Comparison of ENCODE assay signal across 3 cellular contexts in the genomic region with DNA sequence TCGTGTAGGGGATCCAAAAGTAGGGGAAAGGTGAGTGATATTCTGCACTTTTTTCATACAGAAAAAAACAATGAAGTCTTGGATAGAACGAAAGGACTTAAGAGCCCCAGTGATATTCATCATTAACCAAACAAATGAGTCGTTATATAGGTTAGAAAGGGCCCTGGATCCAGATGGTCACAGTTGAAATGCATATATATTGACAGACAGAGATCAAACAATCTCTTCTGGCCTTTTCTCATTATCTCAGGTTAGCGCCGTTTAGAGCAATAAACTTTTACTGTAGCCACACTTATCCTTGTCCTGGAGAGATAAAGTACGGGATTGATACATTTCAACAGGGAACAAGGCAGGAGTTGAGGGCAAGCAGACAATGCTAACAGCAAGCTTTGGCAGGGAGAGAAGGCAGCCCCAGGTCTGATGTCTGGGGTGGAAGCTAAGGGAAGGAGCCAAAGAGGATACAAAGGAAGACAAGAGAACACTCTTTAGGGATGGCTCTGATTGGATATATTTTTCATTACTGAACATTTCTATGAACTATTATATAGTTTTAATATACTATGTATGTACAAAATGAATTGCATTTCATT.
TF ChIP-seq lines count a peak whose summit lies in the region.

No MANE protein-coding gene starts in this region.

TF ChIP-seq in SK-N-SH, 30 proteins besides CTCF, POLR2A, EP300 and RAD21 (continued from another document):
- TF ChIP-seq, protein P1, sequence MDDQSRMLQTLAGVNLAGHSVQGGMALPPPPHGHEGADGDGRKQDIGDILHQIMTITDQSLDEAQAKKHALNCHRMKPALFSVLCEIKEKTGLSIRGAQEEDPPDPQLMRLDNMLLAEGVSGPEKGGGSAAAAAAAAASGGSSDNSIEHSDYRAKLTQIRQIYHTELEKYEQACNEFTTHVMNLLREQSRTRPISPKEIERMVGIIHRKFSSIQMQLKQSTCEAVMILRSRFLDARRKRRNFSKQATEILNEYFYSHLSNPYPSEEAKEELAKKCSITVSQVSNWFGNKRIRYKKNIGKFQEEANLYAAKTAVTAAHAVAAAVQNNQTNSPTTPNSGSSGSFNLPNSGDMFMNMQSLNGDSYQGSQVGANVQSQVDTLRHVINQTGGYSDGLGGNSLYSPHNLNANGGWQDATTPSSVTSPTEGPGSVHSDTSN (IDR thresholded peaks at IDR 0.05), result no peak
- TF ChIP-seq, protein P2, sequence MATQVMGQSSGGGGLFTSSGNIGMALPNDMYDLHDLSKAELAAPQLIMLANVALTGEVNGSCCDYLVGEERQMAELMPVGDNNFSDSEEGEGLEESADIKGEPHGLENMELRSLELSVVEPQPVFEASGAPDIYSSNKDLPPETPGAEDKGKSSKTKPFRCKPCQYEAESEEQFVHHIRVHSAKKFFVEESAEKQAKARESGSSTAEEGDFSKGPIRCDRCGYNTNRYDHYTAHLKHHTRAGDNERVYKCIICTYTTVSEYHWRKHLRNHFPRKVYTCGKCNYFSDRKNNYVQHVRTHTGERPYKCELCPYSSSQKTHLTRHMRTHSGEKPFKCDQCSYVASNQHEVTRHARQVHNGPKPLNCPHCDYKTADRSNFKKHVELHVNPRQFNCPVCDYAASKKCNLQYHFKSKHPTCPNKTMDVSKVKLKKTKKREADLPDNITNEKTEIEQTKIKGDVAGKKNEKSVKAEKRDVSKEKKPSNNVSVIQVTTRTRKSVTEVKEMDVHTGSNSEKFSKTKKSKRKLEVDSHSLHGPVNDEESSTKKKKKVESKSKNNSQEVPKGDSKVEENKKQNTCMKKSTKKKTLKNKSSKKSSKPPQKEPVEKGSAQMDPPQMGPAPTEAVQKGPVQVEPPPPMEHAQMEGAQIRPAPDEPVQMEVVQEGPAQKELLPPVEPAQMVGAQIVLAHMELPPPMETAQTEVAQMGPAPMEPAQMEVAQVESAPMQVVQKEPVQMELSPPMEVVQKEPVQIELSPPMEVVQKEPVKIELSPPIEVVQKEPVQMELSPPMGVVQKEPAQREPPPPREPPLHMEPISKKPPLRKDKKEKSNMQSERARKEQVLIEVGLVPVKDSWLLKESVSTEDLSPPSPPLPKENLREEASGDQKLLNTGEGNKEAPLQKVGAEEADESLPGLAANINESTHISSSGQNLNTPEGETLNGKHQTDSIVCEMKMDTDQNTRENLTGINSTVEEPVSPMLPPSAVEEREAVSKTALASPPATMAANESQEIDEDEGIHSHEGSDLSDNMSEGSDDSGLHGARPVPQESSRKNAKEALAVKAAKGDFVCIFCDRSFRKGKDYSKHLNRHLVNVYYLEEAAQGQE (IDR thresholded peaks at IDR 0.05; ENCODE audit: low read depth, low read length), result no peak
- TF ChIP-seq, protein P3, sequence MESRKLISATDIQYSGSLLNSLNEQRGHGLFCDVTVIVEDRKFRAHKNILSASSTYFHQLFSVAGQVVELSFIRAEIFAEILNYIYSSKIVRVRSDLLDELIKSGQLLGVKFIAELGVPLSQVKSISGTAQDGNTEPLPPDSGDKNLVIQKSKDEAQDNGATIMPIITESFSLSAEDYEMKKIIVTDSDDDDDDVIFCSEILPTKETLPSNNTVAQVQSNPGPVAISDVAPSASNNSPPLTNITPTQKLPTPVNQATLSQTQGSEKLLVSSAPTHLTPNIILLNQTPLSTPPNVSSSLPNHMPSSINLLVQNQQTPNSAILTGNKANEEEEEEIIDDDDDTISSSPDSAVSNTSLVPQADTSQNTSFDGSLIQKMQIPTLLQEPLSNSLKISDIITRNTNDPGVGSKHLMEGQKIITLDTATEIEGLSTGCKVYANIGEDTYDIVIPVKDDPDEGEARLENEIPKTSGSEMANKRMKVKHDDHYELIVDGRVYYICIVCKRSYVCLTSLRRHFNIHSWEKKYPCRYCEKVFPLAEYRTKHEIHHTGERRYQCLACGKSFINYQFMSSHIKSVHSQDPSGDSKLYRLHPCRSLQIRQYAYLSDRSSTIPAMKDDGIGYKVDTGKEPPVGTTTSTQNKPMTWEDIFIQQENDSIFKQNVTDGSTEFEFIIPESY (IDR thresholded peaks at IDR 0.05; ENCODE audit: borderline replicate concordance, low read depth), result no peak
- TF ChIP-seq YY1 (IDR thresholded peaks at IDR 0.05; ENCODE audit: low read depth) (no peak), MXI1 (IDR thresholded peaks at IDR 0.05; ENCODE audit: low read depth, low read length) (no peak), FOXJ3 (CRISPR knock-in tag; IDR thresholded peaks at IDR 0.05) (no peak)
- TF ChIP-seq, protein P4, sequence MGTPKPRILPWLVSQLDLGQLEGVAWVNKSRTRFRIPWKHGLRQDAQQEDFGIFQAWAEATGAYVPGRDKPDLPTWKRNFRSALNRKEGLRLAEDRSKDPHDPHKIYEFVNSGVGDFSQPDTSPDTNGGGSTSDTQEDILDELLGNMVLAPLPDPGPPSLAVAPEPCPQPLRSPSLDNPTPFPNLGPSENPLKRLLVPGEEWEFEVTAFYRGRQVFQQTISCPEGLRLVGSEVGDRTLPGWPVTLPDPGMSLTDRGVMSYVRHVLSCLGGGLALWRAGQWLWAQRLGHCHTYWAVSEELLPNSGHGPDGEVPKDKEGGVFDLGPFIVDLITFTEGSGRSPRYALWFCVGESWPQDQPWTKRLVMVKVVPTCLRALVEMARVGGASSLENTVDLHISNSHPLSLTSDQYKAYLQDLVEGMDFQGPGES (IDR thresholded peaks at IDR 0.05; ENCODE audit: low read depth, low read length), result no peak

TF ChIP-seq in SK-N-SH treated with all-trans-retinoic acid at 6 μM for 48 hours, 23 proteins besides CTCF, POLR2A, EP300 and RAD21 (continued from another document):
- TF ChIP-seq, protein P5, sequence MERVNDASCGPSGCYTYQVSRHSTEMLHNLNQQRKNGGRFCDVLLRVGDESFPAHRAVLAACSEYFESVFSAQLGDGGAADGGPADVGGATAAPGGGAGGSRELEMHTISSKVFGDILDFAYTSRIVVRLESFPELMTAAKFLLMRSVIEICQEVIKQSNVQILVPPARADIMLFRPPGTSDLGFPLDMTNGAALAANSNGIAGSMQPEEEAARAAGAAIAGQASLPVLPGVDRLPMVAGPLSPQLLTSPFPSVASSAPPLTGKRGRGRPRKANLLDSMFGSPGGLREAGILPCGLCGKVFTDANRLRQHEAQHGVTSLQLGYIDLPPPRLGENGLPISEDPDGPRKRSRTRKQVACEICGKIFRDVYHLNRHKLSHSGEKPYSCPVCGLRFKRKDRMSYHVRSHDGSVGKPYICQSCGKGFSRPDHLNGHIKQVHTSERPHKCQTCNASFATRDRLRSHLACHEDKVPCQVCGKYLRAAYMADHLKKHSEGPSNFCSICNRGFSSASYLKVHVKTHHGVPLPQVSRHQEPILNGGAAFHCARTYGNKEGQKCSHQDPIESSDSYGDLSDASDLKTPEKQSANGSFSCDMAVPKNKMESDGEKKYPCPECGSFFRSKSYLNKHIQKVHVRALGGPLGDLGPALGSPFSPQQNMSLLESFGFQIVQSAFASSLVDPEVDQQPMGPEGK (CRISPR knock-in tag; IDR thresholded peaks at IDR 0.05; ENCODE audit: borderline replicate concordance), result no peak
- no peak for TF ChIP-seq ZFP30 (CRISPR knock-in tag; IDR thresholded peaks at IDR 0.05)
- TF ChIP-seq GLIS3 (CRISPR knock-in tag; IDR thresholded peaks at IDR 0.05), result no peak

TF ChIP-seq in IMR-90, 13 proteins besides CTCF, POLR2A, EP300 and RAD21 (continued from another document):
- TF ChIP-seq RFX5 (IDR thresholded peaks at IDR 0.05; ENCODE audit: low read depth, low read length) (no peak), CHD1 (IDR thresholded peaks at IDR 0.05; ENCODE audit: low read depth, low read length) (no peak), SMC3 (IDR thresholded peaks at IDR 0.05; ENCODE audit: low read depth, low read length) (no peak), MAZ (IDR thresholded peaks at IDR 0.05; ENCODE audit: borderline replicate concordance, low read depth, low read length) (no peak), MXI1 (IDR thresholded peaks at IDR 0.05; ENCODE audit: borderline replicate concordance, low read depth, low read length) (no peak), CEBPB (IDR thresholded peaks at IDR 0.05; ENCODE audit: low read depth, low read length) (no peak), RCOR1 (IDR thresholded peaks at IDR 0.05; ENCODE audit: insufficient replicate concordance, low read length) (no peak), NFE2L2 (IDR thresholded peaks at IDR 0.05; ENCODE audit: low read depth, low read length) (no peak)
TF ChIP-seq in IMR-90: peak in this region for 0.
